9 cellular contexts compared by ENCODE assay signal in genomic region chr19:56839665-56840451, GRCh38. TPM values are rescaled to one million over a fixed set of nuclear protein-coding genes. Genes with fewer than 3 reads are reported as not detected.
DNase-seq lines count a peak whose midpoint lies in the region; ATAC-seq and TF ChIP-seq lines count a peak whose summit lies in the region.
"Had no signal": no experiment of that assay in that cellular context is flagged by ENCODE, and none has a peak within 500 bp of the region (broad histone marks: within the 10 kb centered on the region; RNA-seq: fewer than 3 reads in every experiment).

No MANE protein-coding gene starts in this region.

- peaks cover 0 to 4% of the 10 kb centered on the region in 2 experiments for H3K36me3 ChIP-seq in trophoblast cell (ENCODE audit: control insufficient read depth in 1 of 2, insufficient read depth in 2 of 2, low read length in 2 of 2)

- no peak overlapping the region for H3K4ac ChIP-seq in trophoblast cell (ENCODE audit: low read depth, low read length)

- peak overlapping the region; percentile 74 for H3K4me3 ChIP-seq in trophoblast cell (ENCODE audit: low read depth, low read length)

- POLR2A ChIA-PET in CD4-positive, alpha-beta T cell (lab: Charles Lee) = no interaction called here

- H3K9me3 Mint-ChIP-seq in CD4-positive, alpha-beta T cell = peaks cover 24% of the 10 kb centered on the region

- H3K79me2 ChIP-seq in trophoblast cell (ENCODE audit: control insufficient read depth, insufficient read depth, low read length, poor library complexity) = no peaks in the 10 kb centered on the region

- intact Hi-C loops in CD4-positive, alpha-beta T cell (cut with DNase I, micrococcal nuclease) = loop anchor here in 1 of 2 experiments (10.0 kb wide), 1 partner anchor 375 kb away; no protein-coding TSS in a partner anchor

- no peak overlapping the region for H2AK5ac ChIP-seq in trophoblast cell (ENCODE audit: low read length)

- H3K27me3 Mint-ChIP-seq in CD4-positive, alpha-beta T cell = peaks cover 18% of the 10 kb centered on the region
- H3K27me3 Mint-ChIP-seq in T-helper 17 cell = peaks cover 4% of the 10 kb centered on the region

- no peak for DNase-seq in CD4-positive, alpha-beta T cell
- no peak for DNase-seq in T-helper 17 cell
- DNase-seq in globus pallidus (ENCODE audit: low spot score) = peak; percentile 16
- DNase-seq in trophoblast cell = peak; percentile 93 to 95
- DNase-seq in stimulated activated naive CD4-positive, alpha-beta T cell (lab: John Stamatoyannopoulos, UW) = no peak
- DNase-seq in hepatic stellate cell (ENCODE audit: low spot score) = no peak
- DNase-seq: immature natural killer cell had no signal

- no peak overlapping the region for H3K27ac ChIP-seq in CD4-positive, alpha-beta T cell (ENCODE audit: low read depth, low read length)
- H3K27ac ChIP-seq in trophoblast cell (ENCODE audit: low read depth, low read length) = peak overlapping the region; percentile 34

- H3K18ac ChIP-seq in trophoblast cell (ENCODE audit: low read length) = no peak overlapping the region

- H4K8ac ChIP-seq in trophoblast cell (ENCODE audit: low read depth, low read length) = peak overlapping the region; percentile 31

- no peak for TF ChIP-seq CTCF in CD4-positive, alpha-beta T cell (IDR thresholded peaks at IDR 0.05)

- no peak overlapping the region for H2BK120ac ChIP-seq in trophoblast cell (ENCODE audit: insufficient read depth, low read length, poor library complexity)

- peak overlapping the region; percentile 37 for H4K91ac ChIP-seq in trophoblast cell (ENCODE audit: low read depth, low read length)

- CTCF ChIA-PET in CD4-positive, alpha-beta T cell (lab: Charles Lee) = no interaction called here

- H3K4me2 ChIP-seq in trophoblast cell (ENCODE audit: low read length) = peak overlapping the region; percentile 72

- no peak overlapping the region for H3K9ac ChIP-seq in trophoblast cell (ENCODE audit: low read length)

- H3K23ac ChIP-seq in trophoblast cell (ENCODE audit: low read length) = no peak overlapping the region

- peak overlapping the region; percentile 18 for H2BK5ac ChIP-seq in trophoblast cell (ENCODE audit: low read depth, low read length, poor library complexity)

- no peak overlapping the region for H2BK12ac ChIP-seq in trophoblast cell (ENCODE audit: low read length)

- H3K79me1 ChIP-seq in trophoblast cell (ENCODE audit: low read length) = peaks cover 2% of the 10 kb centered on the region

- H2AFZ ChIP-seq in trophoblast cell (ENCODE audit: insufficient read depth, low read length, poor library complexity) = peak overlapping the region; percentile 17

- no CpG with 5 or more reads among the region's 48 CpGs for WGBS in trophoblast cell (ENCODE audit: extremely low coverage, insufficient coverage, insufficient read length)

- peak overlapping the region; percentile 4 for H3K14ac ChIP-seq in trophoblast cell (ENCODE audit: low read length)

- no peak overlapping the region for H3K27ac Mint-ChIP-seq in CD4-positive, alpha-beta T cell
- H3K27ac Mint-ChIP-seq in T-helper 17 cell = no peak overlapping the region
- H3K27ac Mint-ChIP-seq: immature natural killer cell had no signal

- H3K4me3 Mint-ChIP-seq in CD4-positive, alpha-beta T cell = no peak overlapping the region
- no peak overlapping the region for H3K4me3 Mint-ChIP-seq in T-helper 17 cell

- H4K12ac ChIP-seq in trophoblast cell (ENCODE audit: low read depth, low read length) = no peak overlapping the region

- peak; percentile 21 for ATAC-seq in CD4-positive, alpha-beta T cell (ENCODE audit: poor library complexity)
- peak; percentile 37 for ATAC-seq in T-helper 17 cell
- no peak for ATAC-seq in GM19455 (IDR thresholded peaks at IDR 0.05; ENCODE audit: unreplicated experiment)
- ATAC-seq in HG03159 (IDR thresholded peaks at IDR 0.05; ENCODE audit: unreplicated experiment) = no peak

- H3K4me1 Mint-ChIP-seq in CD4-positive, alpha-beta T cell (ENCODE audit: low read depth) = no peaks in the 10 kb centered on the region
- no peaks in the 10 kb centered on the region for H3K4me1 Mint-ChIP-seq in T-helper 17 cell

- H3K9me3 ChIP-seq in CD4-positive, alpha-beta T cell (ENCODE audit: control insufficient read depth, low read length) = peaks cover 57% of the 10 kb centered on the region
- H3K9me3 ChIP-seq in T-helper 17 cell (ENCODE audit: control insufficient read depth, low read length, poor library complexity, severe bottlenecking) (peaks cover 6% of the 10 kb centered on the region), trophoblast cell (ENCODE audit: insufficient read depth, low read depth, low read length) (peaks cover 41% of the 10 kb centered on the region)

- peaks cover 9% of the 10 kb centered on the region for H3K27me3 ChIP-seq in CD4-positive, alpha-beta T cell (ENCODE audit: control insufficient read depth, insufficient read depth, low read length)
- H3K27me3 ChIP-seq in trophoblast cell (ENCODE audit: insufficient read depth, low read length) = no peaks in the 10 kb centered on the region

- peaks cover 35% of the 10 kb centered on the region for H3K36me3 Mint-ChIP-seq in CD4-positive, alpha-beta T cell (ENCODE audit: low read depth)
- no peaks in the 10 kb centered on the region for H3K36me3 Mint-ChIP-seq in T-helper 17 cell (ENCODE audit: low read depth)

- no peaks in the 10 kb centered on the region for H3K4me1 ChIP-seq in trophoblast cell (ENCODE audit: control insufficient read depth in 1 of 2, insufficient read depth in 2 of 2, low read length in 2 of 2)

RNA-seq across cellular contexts. Expression of gene PEG3, which starts 0.7 kb away (rescaled TPM):
- total RNA-seq in CD4-positive, alpha-beta T cell = under 1 TPM in 1 of 2 experiments, not detected in 1; 0.06 TPM
- total RNA-seq in T-helper 17 cell = not detected
- polyA plus RNA-seq in trophoblast cell (2013) = 33.6 and 35.1 TPM in 2 replicates
- polyA plus RNA-seq: immature natural killer cell had no signal

RNA-seq across cellular contexts. Expression of gene ZIM2, which starts 0.7 kb away (rescaled TPM):
- not detected for total RNA-seq in CD4-positive, alpha-beta T cell
- total RNA-seq in T-helper 17 cell = not detected
- polyA plus RNA-seq in trophoblast cell (2013) = 0.64 and 0.85 TPM in 2 replicates
- polyA plus RNA-seq: immature natural killer cell had no signal

Comparison
In these comparisons a context has a peak if more than half of its experiments do, and no peak if none do; other contexts are left out.
1. ATAC-seq: peak in CD4-positive, alpha-beta T cell (single experiment) and T-helper 17 cell (single experiment); none in GM19455 (single experiment) and HG03159 (single experiment).
2. DNase-seq: peak in globus pallidus (single experiment) and trophoblast cell (2 of 2); none in CD4-positive, alpha-beta T cell (0 of 10), T-helper 17 cell (0 of 3), stimulated activated naive CD4-positive, alpha-beta T cell (0 of 6) and hepatic stellate cell (single experiment).